ENCODE assay signal across 8 cellular contexts in genomic region chr17:39208893-39209292, GRCh38. TPM values are rescaled to one million over a fixed set of nuclear protein-coding genes. Genes with fewer than 3 reads are reported as not detected.
DNase-seq lines count a peak whose midpoint lies in the region; ATAC-seq and TF ChIP-seq lines count a peak whose summit lies in the region.

No MANE protein-coding gene starts in this region.

- TF ChIP-seq POLR2A in stomach (IDR thresholded peaks at IDR 0.05) = no peak

- intact Hi-C loops in stomach (cut with DNase I; ENCODE audit: low total_unique reads) = loop anchor here (5.0 kb wide), 1 partner anchor 33 kb away; no protein-coding TSS in a partner anchor

- no peak for TF ChIP-seq CTCF in coronary artery (IDR thresholded peaks at IDR 0.05)
- TF ChIP-seq CTCF in stomach (IDR thresholded peaks at IDR 0.05) = no peak
- no peak for TF ChIP-seq CTCF in foreskin keratinocyte (conservative IDR thresholded peaks at IDR 0.05)

- peak overlapping the region in 7 of 10 experiments; percentile 45 to 67 (median 57); a peak in 11 of 20 replicates for H3K4me3 ChIP-seq in BLaER1 treated with 17β-estradiol and CSF1 and Interleukin-3, amounts not matched to agents 10 nM and 100 nM
- H3K4me3 ChIP-seq in coronary artery = peak overlapping the region; percentile 71
- H3K4me3 ChIP-seq in stomach = no peak overlapping the region

- 37 to 58% (median 47%) methylated on average over 5 to 8 of the region's 8 CpGs for WGBS in stomach, 5 donors

- peaks cover 54 to 79% (median 71%) of the 10 kb centered on the region in 10 experiments for H3K4me1 ChIP-seq in BLaER1 treated with 17β-estradiol and CSF1 and Interleukin-3, amounts not matched to agents 10 nM and 100 nM
- H3K4me1 ChIP-seq in stomach (peaks cover 15 to 28% (median 25%) of the 10 kb centered on the region in 4 donors), foreskin keratinocyte (no peaks in the 10 kb centered on the region)

- TF ChIP-seq EP300 in stomach (IDR thresholded peaks at IDR 0.05) = no peak

- peak overlapping the region; percentile 61 to 83 (median 76); a peak in 20 of 22 replicates for H3K9ac ChIP-seq in BLaER1 treated with 17β-estradiol and CSF1 and Interleukin-3, amounts not matched to agents 10 nM and 100 nM

- H3K36me3 ChIP-seq in BLaER1 treated with 17β-estradiol and CSF1 and Interleukin-3, amounts not matched to agents 10 nM and 100 nM = peaks cover 14 to 15% (median 14%) of the 10 kb centered on the region in 11 experiments
- H3K36me3 ChIP-seq in stomach = peaks cover 14 to 15% (median 14%) of the 10 kb centered on the region in 4 donors

- H3K4me2 ChIP-seq in BLaER1 treated with 17β-estradiol and CSF1 and Interleukin-3, amounts not matched to agents 10 nM and 100 nM = peak overlapping the region; percentile 91 to 100 (median 99)

- peak; percentile 38 for ATAC-seq in GM18907 (IDR thresholded peaks at IDR 0.05; ENCODE audit: unreplicated experiment)
- ATAC-seq in HG03095 (IDR thresholded peaks at IDR 0.05; ENCODE audit: unreplicated experiment) = no peak
- no peak for ATAC-seq in foreskin keratinocyte
- ATAC-seq in HG02852 (IDR thresholded peaks at IDR 0.05; ENCODE audit: unreplicated experiment) = no peak

- DNase-seq in NCI-H1694 (lab: John Stamatoyannopoulos, UW) (peak; percentile 74), coronary artery (ENCODE audit: low spot score) (no peak), stomach (peak; percentile 36), foreskin keratinocyte (no peak)

- no peaks in the 10 kb centered on the region for H3K9me3 ChIP-seq in BLaER1 treated with 17β-estradiol and CSF1 and Interleukin-3, amounts not matched to agents 10 nM and 100 nM (replicated peaks in 1 of 11)
- no peaks in the 10 kb centered on the region for H3K9me3 ChIP-seq in stomach

- no peaks in the 10 kb centered on the region for H3K27me3 ChIP-seq in BLaER1 treated with 17β-estradiol and CSF1 and Interleukin-3, amounts not matched to agents 10 nM and 100 nM
- H3K27me3 ChIP-seq in stomach (peaks cover 0 to 31% (median 10%) of the 10 kb centered on the region in 3 donors), foreskin keratinocyte (peaks cover 44% of the 10 kb centered on the region)

- peak overlapping the region; percentile 39 to 94 (median 85); a peak in 21 of 22 replicates for H3K27ac ChIP-seq in BLaER1 treated with 17β-estradiol and CSF1 and Interleukin-3, amounts not matched to agents 10 nM and 100 nM
- peak overlapping the region in 1 of 2 donors; percentile 68 for H3K27ac ChIP-seq in coronary artery
- H3K27ac ChIP-seq in stomach = peak overlapping the region in 1 of 5 donors; percentile 61
- H3K27ac ChIP-seq in foreskin keratinocyte = no peak overlapping the region

- peaks cover 13 to 37% (median 26%) of the 10 kb centered on the region in 11 experiments; a peak in 21 of 22 replicates for H4K20me1 ChIP-seq in BLaER1 treated with 17β-estradiol and CSF1 and Interleukin-3, amounts not matched to agents 10 nM and 100 nM

RNA-seq across cellular contexts. Expression of gene RPL19, which starts 8.8 kb away (rescaled TPM):
- total RNA-seq in stomach (1,000 to 10,000 TPM; 1,114 to 2,498 (median 1,672) TPM), foreskin keratinocyte (2,499 and 2,540 TPM in 2 replicates)
- polyA plus RNA-seq in stomach (1,000 to 10,000 TPM; 3,254 to 4,546 (median 3,773) TPM), foreskin keratinocyte (3,348 and 3,422 TPM in 2 replicates)

RNA-seq across cellular contexts. Expression of gene CACNB1, which starts 11.4 kb away (rescaled TPM):
- total RNA-seq in stomach = 10 to 100 TPM in 2 of 5 donors, 1 to 10 TPM in 3; 4.2 to 57.2 (median 8.9) TPM
- polyA plus RNA-seq in stomach = 1 to 10 TPM; 2.4 to 2.7 (median 2.7) TPM
- total RNA-seq in foreskin keratinocyte = 6.2 and 7.9 TPM in 2 replicates
- 5.2 TPM in 2 replicates for polyA plus RNA-seq in foreskin keratinocyte

RNA-seq across cellular contexts. Expression of gene STAC2, which starts 16.9 kb away (rescaled TPM):
- under 1 TPM in 1 of 5 donors, not detected in 4; under 0.01 TPM for total RNA-seq in stomach
- polyA plus RNA-seq in stomach = under 1 TPM in 2 of 3 donors, not detected in 1; 0.15 to 0.20 TPM
- total RNA-seq in foreskin keratinocyte = not detected in 2 replicates
- not detected in 2 replicates for polyA plus RNA-seq in foreskin keratinocyte

RNA-seq across cellular contexts. Expression of gene ARL5C, which starts 42.9 kb away (rescaled TPM):
- total RNA-seq in stomach = not detected
- not detected for polyA plus RNA-seq in stomach
- not detected in 2 replicates for total RNA-seq in foreskin keratinocyte
- polyA plus RNA-seq in foreskin keratinocyte = not detected in 2 replicates

RNA-seq across cellular contexts. Expression of gene PLXDC1, which starts 57.5 kb away (rescaled TPM):
- total RNA-seq in stomach (10 to 100 TPM in 2 of 5 donors, 1 to 10 TPM in 2, under 1 TPM in 1; 0.58 to 77.2 (median 8.4) TPM), foreskin keratinocyte (0.27 and 0.28 TPM in 2 replicates)
- polyA plus RNA-seq in stomach (1 to 10 TPM; 1.7 to 4.6 (median 2.1) TPM), foreskin keratinocyte (0.14 and 0.17 TPM in 2 replicates)

Comparison
In these comparisons a context has a peak if more than half of its experiments do, and no peak if none do; other contexts are left out.
1. H3K4me3 ChIP-seq: peak in BLaER1 treated with 17β-estradiol and CSF1 and Interleukin-3, amounts not matched to agents 10 nM and 100 nM (7 of 10) and coronary artery (single experiment); none in stomach (0 of 4).
2. DNase-seq: peak in NCI-H1694 (single experiment) and stomach (single experiment); none in coronary artery (single experiment) and foreskin keratinocyte (0 of 2).